In genomic region chr12:114696443-114697245, GRCh38 we compare ENCODE assay signal across 2 cellular contexts.
A peak's percentile ranks its signal among the peaks of the same experiment; 100 is the strongest.
TF ChIP-seq lines count a peak whose summit lies in the region.

No MANE protein-coding gene starts in this region.

TF ChIP-seq in GM23338, 12 proteins besides CTCF, POLR2A, EP300 and RAD21:
- TF ChIP-seq JUNB (IDR thresholded peaks at IDR 0.05; ENCODE audit: unreplicated experiment) = no peak
- TF ChIP-seq EZH2 (IDR thresholded peaks at IDR 0.05; ENCODE audit: low read depth, unreplicated experiment) = peak; percentile 89

TF ChIP-seq in H1, 55 proteins besides CTCF, POLR2A, EP300 and RAD21:
- TF ChIP-seq GTF2F1 (IDR thresholded peaks at IDR 0.05; ENCODE audit: borderline replicate concordance, low read depth, low read length) = no peak
- TF ChIP-seq EZH2 (IDR thresholded peaks at IDR 0.05; ENCODE audit: low read depth, low read length, severe bottlenecking) = peak; percentile 76
- TF ChIP-seq YY1 (IDR thresholded peaks at IDR 0.05; ENCODE audit: low read depth, low read length) = no peak
- TF ChIP-seq CBX8 (IDR thresholded peaks at IDR 0.05; ENCODE audit: borderline replicate concordance, low read depth, low read length) = peak; percentile 90
- TF ChIP-seq RNF2 (IDR thresholded peaks at IDR 0.05; ENCODE audit: borderline replicate concordance, low read depth, low read length, missing control alignments, poor library complexity, severe bottlenecking) = peak; percentile 93
- TF ChIP-seq SUZ12 (IDR thresholded peaks at IDR 0.05; ENCODE audit: low read length) = peak; percentile 34
TF ChIP-seq in H1: peak in this region for 4.
